Comparison of ENCODE assay signal across 20 cellular contexts in the genomic region with DNA sequence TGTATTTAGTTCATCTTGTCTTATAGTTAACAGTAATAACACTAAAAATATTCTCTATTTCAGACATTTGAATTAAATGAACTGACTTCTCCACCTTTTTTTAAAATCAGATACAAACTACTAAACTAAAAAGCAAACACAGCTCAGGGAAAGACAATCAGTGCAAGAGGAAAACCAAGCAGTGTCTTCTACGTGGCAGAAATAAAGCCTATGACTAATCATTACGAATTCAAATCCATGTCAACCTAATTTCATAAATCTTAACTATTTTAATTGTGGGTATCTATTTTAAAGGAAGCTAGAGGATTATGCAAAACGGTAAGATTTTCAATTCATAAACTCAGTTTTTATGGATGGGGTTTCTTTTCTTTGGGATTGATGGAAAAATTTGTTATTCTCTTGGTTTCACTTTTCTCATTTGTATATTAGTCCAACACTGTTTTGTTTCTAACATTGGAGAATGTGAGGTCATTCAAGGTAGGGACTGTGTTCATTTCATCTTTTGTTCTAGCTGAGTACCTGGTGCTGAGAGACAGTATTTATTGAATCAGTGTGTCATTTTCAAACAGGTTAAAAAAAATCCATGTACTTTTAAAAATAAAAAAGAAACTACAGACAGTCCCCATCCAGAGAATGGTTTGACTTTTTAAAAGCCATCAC. TPM values are rescaled to one million over a fixed set of nuclear protein-coding genes. Genes with fewer than 3 reads are reported as not detected.
DNase-seq lines count a peak whose midpoint lies in the region; ATAC-seq, FAIRE-seq and TF ChIP-seq lines count a peak whose summit lies in the region.
"Had no signal": no experiment of that assay in that cellular context is flagged by ENCODE, and none has a peak within 500 bp of the region (broad histone marks: within the 10 kb centered on the region; RNA-seq: fewer than 3 reads in every experiment).

No MANE protein-coding gene starts in this region.

- DNase-seq in AG09309 (ENCODE audit: low read depth): peak; percentile 32
- DNase-seq in HT1080 (ENCODE audit: low read depth): peak; percentile 56
- no peak for DNase-seq in frontal cortex (ENCODE audit: low spot score in 2 of 2)
- no peak for DNase-seq in NK-92 (lab: John Stamatoyannopoulos, UW; ENCODE audit: unreplicated experiment)
- DNase-seq in KBM-7: no peak
- DNase-seq: activated CD4-positive, alpha-beta T cell treated with anti-CD3 and anti-CD28 coated beads for 1 hour; activated CD8-positive, alpha-beta memory T cell treated with anti-CD3 and anti-CD28 coated beads, Interleukin-2, amount 50 U/mL, for 48 hours; activated naive CD4-positive, alpha-beta T cell treated with Interleukin-2 at 50 U/mL for 16 hours; AML-193; body of pancreas; hippocampal formation; kidney glomerular epithelial cell; NCI-H1417; SHP77 had no signal

- TF ChIP-seq CTCF in AG09309 (IDR thresholded peaks at IDR 0.05; ENCODE audit: control insufficient read depth, insufficient read depth, low read depth, low read length, missing control alignments): no peak
- TF ChIP-seq CTCF in WI38 (IDR thresholded peaks at IDR 0.05; ENCODE audit: low read depth, low read length): no peak

- FAIRE-seq in frontal cortex (lab: Jason Lieb, UNC): peak; percentile 33

- H3K4me3 ChIP-seq in AG09309 (ENCODE audit: control insufficient read depth, low read depth, low read length): no peak overlapping the region; the same call in 1 of the 2 replicates
- peak overlapping the region; percentile 41 for H3K4me3 ChIP-seq in WI38 (ENCODE audit: low read depth, low read length)
- H3K4me3 ChIP-seq: body of pancreas, vagina had no signal

- in situ Hi-C loops in KBM-7 (cut with MboI; ENCODE audit: low pct_unique_long_range_greater_than_20kb, low sequenced_read_pairs): no loop called here

- ATAC-seq in HG03378 (IDR thresholded peaks at IDR 0.05; ENCODE audit: unreplicated experiment) (no peak), HG02973 (IDR thresholded peaks at IDR 0.05; ENCODE audit: unreplicated experiment) (no peak)
- ATAC-seq: body of pancreas, esophagus mucosa had no signal

RNA-seq across cellular contexts. Expression of a gene that starts 12.8 kb away (rescaled TPM):
- 24.4 and 26.2 TPM in 2 replicates for total RNA-seq in HT1080 (2014; rRNA removed; shearing (Covaris generic))
- polyA plus RNA-seq in HT1080 (2015; cell fraction: cytosol; rRNA removed): 21.4 and 29.8 TPM in 2 replicates
- 33.5 and 37.1 TPM in 2 replicates for polyA plus RNA-seq in HT1080 (2015; cell fraction: nucleus; rRNA removed)
- total RNA-seq in frontal cortex: 17.9 TPM

RNA-seq across cellular contexts. Expression of a gene that starts 39.2 kb away (rescaled TPM):
- not detected in 2 replicates for total RNA-seq in HT1080 (2014; rRNA removed; shearing (Covaris generic))
- polyA plus RNA-seq in HT1080 (2015; cell fraction: cytosol; rRNA removed): 0.23 TPM in 1 of 2 replicates, not detected in the other
- 0.29 TPM in 1 of 2 replicates, not detected in the other for polyA plus RNA-seq in HT1080 (2015; cell fraction: nucleus; rRNA removed)
- 1.2 TPM for total RNA-seq in frontal cortex
- total RNA-seq: body of pancreas, dermis microvascular lymphatic vessel endothelial cell, esophagus mucosa, vagina had no signal

Comparison
In these comparisons a context has a peak if more than half of its experiments do, and no peak if none do; other contexts are left out.
1. DNase-seq: peak in AG09309 (single experiment) and HT1080 (single experiment); none in frontal cortex (0 of 2), NK-92 (single experiment) and KBM-7 (single experiment).